In genomic region chr1:196063952-196064351, GRCh38 we compare ENCODE assay signal across 18 cellular contexts.
DNase-seq lines count a peak whose midpoint lies in the region; ATAC-seq and TF ChIP-seq lines count a peak whose summit lies in the region.
"Had no signal": no experiment of that assay in that cellular context is flagged by ENCODE, and none has a peak within 500 bp of the region (broad histone marks: within the 10 kb centered on the region; RNA-seq: fewer than 3 reads in every experiment).

No MANE protein-coding gene starts in this region.

- H3K4me3 ChIP-seq in mammary epithelial cell (replicated peaks in 1 of 3; ENCODE audit: insufficient read depth in 1 of 3, low read depth in 2 of 3, low read length in 3 of 3), result no peak overlapping the region
- no peak overlapping the region for H3K4me3 ChIP-seq in SJCRH30

- no peaks in the 10 kb centered on the region for H3K79me2 ChIP-seq in mammary epithelial cell (ENCODE audit: insufficient read depth, low read length)

- no TSS peak for BruUV-seq in MCF 10A (replicated peaks; lab: Mats Ljungman, UMichigan)
- BruUV-seq in mammary epithelial cell (replicated peaks; lab: Mats Ljungman, UMichigan), result no TSS peak

- H4K20me1 ChIP-seq in mammary epithelial cell (ENCODE audit: insufficient read depth, low read length), result no peaks in the 10 kb centered on the region

- H3K36me3 ChIP-seq in mammary epithelial cell (ENCODE audit: insufficient read depth, low read length) (no peaks in the 10 kb centered on the region), SJCRH30 (no peaks in the 10 kb centered on the region)

- dilution Hi-C loops in mammary epithelial cell (cut with HindIII; ENCODE audit: low sequenced_read_pairs), result no loop called here

- H3K4me3 Mint-ChIP-seq in MCF 10A (ENCODE audit: unreplicated experiment) (no peak overlapping the region), WTC11 (no peak overlapping the region)
- H3K4me3 Mint-ChIP-seq: IgD-negative memory B cell had no signal

- intact Hi-C loops in MCF 10A (cut with micrococcal nuclease), result loop anchor here (2.0 kb wide), 1 partner anchor 15 kb away; no protein-coding TSS in a partner anchor
- intact Hi-C loops in mammary epithelial cell (cut with micrococcal nuclease), result no loop called here

- no peak for ATAC-seq in WTC11

- H3K36me3 Mint-ChIP-seq in MCF 10A (ENCODE audit: insufficient read depth, unreplicated experiment) (no peaks in the 10 kb centered on the region), WTC11 (no peaks in the 10 kb centered on the region)
- H3K36me3 Mint-ChIP-seq: IgD-negative memory B cell had no signal

- H3K9me3 Mint-ChIP-seq in MCF 10A (ENCODE audit: unreplicated experiment) (peaks cover 7% of the 10 kb centered on the region), WTC11 (peaks cover 13% of the 10 kb centered on the region)

- H3K9ac ChIP-seq in mammary epithelial cell (ENCODE audit: insufficient read depth, low read length), result no peak overlapping the region

- DNase-seq in MCF 10A (ENCODE audit: unreplicated experiment) (no peak), mammary epithelial cell (no peak), WTC11 (ENCODE audit: low spot score) (no peak), kidney glomerular epithelial cell (lab: John Stamatoyannopoulos, UW) (peak; percentile 22), substantia nigra (lab: John Stamatoyannopoulos, UW) (no peak), SJCRH30 (no peak), pons (ENCODE audit: low spot score) (no peak)
- no peak for DNase-seq in stimulated activated CD4-positive, alpha-beta T cell treated with anti-CD3 and anti-CD28 coated beads, Interleukin-2, amount 100 ng/mL, for 24 hours
- DNase-seq: 8988T, Caco-2, HCEC 1CT, NCI-H146, NCI-H2081 treated with DMSO at 0.1 percent for 48 hours, NCI-H2227 treated with DMSO at 0.1 percent for 48 hours, NCI-H526, Right ventricle myocardium superior had no signal

- WGBS in mammary epithelial cell (ENCODE audit: low coverage, missing lambda C conversion rate), result 75% methylated on average over 2 of the region's 2 CpGs

- POLR2A ChIA-PET in MCF 10A (lab: Yijun Ruan, JAX) (interaction anchor here (0.7 to 1.2 kb wide), 2 partner anchors 65 to 1961 kb away, joined by 3 to 4 read pairs; no protein-coding TSS in a partner anchor), WTC11 (lab: Charles Lee) (no interaction called here)

- no peaks in the 10 kb centered on the region for H3K4me1 ChIP-seq in mammary epithelial cell (ENCODE audit: insufficient read depth, low read length)
- no peaks in the 10 kb centered on the region for H3K4me1 ChIP-seq in SJCRH30
- H3K4me1 ChIP-seq: Caco-2 had no signal

- H2AFZ ChIP-seq in mammary epithelial cell (ENCODE audit: low read depth, low read length), result no peak overlapping the region

- peaks cover 7% of the 10 kb centered on the region for H3K4me1 Mint-ChIP-seq in MCF 10A (ENCODE audit: insufficient read depth, unreplicated experiment)
- H3K4me1 Mint-ChIP-seq in WTC11, result peaks cover 7% of the 10 kb centered on the region
- H3K4me1 Mint-ChIP-seq: IgD-negative memory B cell had no signal

- in situ Hi-C loops in mammary epithelial cell (cut with MboI; ENCODE audit: low sequenced_read_pairs in 2 of 2), result no loop called here

- CTCF ChIA-PET in MCF 10A (lab: Yijun Ruan, JAX) (interaction anchor here (0.8 kb wide), 1 partner anchor 13 kb away, joined by 3 read pairs; no protein-coding TSS in a partner anchor), mammary epithelial cell (lab: Charles Lee; ENCODE audit: low non-redundant PET) (no interaction called here), WTC11 (lab: Charles Lee) (no interaction called here)

- no peak overlapping the region for H3K4me2 ChIP-seq in mammary epithelial cell (ENCODE audit: insufficient read depth, low read depth, low read length)

- H3K27ac Mint-ChIP-seq in MCF 10A (ENCODE audit: low read depth, unreplicated experiment) (peak overlapping the region; percentile 74), WTC11 (peak overlapping the region; percentile 0; the same call in 1 of the 2 replicates)
- H3K27ac Mint-ChIP-seq: IgD-negative memory B cell had no signal

- H3K27ac ChIP-seq in mammary epithelial cell (ENCODE audit: insufficient read depth, low read depth, low read length), result no peak overlapping the region
- no peak overlapping the region for H3K27ac ChIP-seq in substantia nigra (ENCODE audit: low read depth, low read length, poor library complexity, severe bottlenecking)
- H3K27ac ChIP-seq in SJCRH30, result no peak overlapping the region
- H3K27ac ChIP-seq: C4-2B had no signal

- no peaks in the 10 kb centered on the region for H3K9me3 ChIP-seq in mammary epithelial cell (replicated peaks; ENCODE audit: insufficient read depth, low read length)
- no peaks in the 10 kb centered on the region for H3K9me3 ChIP-seq in SJCRH30 (replicated peaks)
- H3K9me3 ChIP-seq: Caco-2 had no signal

- no peak for TF ChIP-seq CTCF in MCF 10A (IDR thresholded peaks at IDR 0.05; ENCODE audit: unreplicated experiment)
- no peak for TF ChIP-seq CTCF in mammary epithelial cell (conservative IDR thresholded peaks at IDR 0.05 in 1 of 2, IDR thresholded peaks at IDR 0.05 in 1 of 2; ENCODE audit: extremely low read depth in 1 of 2, insufficient read depth in 1 of 2, low read depth in 1 of 2, low read length in 2 of 2)
- TF ChIP-seq CTCF in WTC11 (IDR thresholded peaks at IDR 0.05), result no peak

- H3K27me3 Mint-ChIP-seq in MCF 10A (ENCODE audit: insufficient read depth, unreplicated experiment), result no peaks in the 10 kb centered on the region
- H3K27me3 Mint-ChIP-seq in WTC11 (ENCODE audit: low read depth), result no peaks in the 10 kb centered on the region
- H3K27me3 Mint-ChIP-seq: IgD-negative memory B cell had no signal

- H3K27me3 ChIP-seq in mammary epithelial cell (ENCODE audit: insufficient read depth, low read length) (no peaks in the 10 kb centered on the region), SJCRH30 (no peaks in the 10 kb centered on the region)

TF ChIP-seq in WTC11, 78 proteins besides CTCF, POLR2A, EP300 and RAD21 (continues in another document):
- TF ChIP-seq ZNF263 (CRISPR knock-in tag; IDR thresholded peaks at IDR 0.05; ENCODE audit: low read depth) (no peak), ZNF423 (CRISPR knock-in tag; IDR thresholded peaks at IDR 0.05) (no peak), MYBL2 (CRISPR knock-in tag; IDR thresholded peaks at IDR 0.05) (no peak), ATF6 (CRISPR knock-in tag; IDR thresholded peaks at IDR 0.05) (no peak), GRHL2 (CRISPR knock-in tag; IDR thresholded peaks at IDR 0.05; ENCODE audit: insufficient replicate concordance, severe bottlenecking) (no peak), MXD4 (CRISPR knock-in tag; IDR thresholded peaks at IDR 0.05; ENCODE audit: borderline replicate concordance) (no peak), NR3C1 (CRISPR knock-in tag; conservative IDR thresholded peaks at IDR 0.05; ENCODE audit: low read depth) (no peak), NR2C2 (CRISPR knock-in tag; IDR thresholded peaks at IDR 0.05) (no peak), RORB (CRISPR knock-in tag; IDR thresholded peaks at IDR 0.05) (no peak), ATF3 (CRISPR knock-in tag; conservative IDR thresholded peaks at IDR 0.05) (no peak)
- TF ChIP-seq, protein P1, sequence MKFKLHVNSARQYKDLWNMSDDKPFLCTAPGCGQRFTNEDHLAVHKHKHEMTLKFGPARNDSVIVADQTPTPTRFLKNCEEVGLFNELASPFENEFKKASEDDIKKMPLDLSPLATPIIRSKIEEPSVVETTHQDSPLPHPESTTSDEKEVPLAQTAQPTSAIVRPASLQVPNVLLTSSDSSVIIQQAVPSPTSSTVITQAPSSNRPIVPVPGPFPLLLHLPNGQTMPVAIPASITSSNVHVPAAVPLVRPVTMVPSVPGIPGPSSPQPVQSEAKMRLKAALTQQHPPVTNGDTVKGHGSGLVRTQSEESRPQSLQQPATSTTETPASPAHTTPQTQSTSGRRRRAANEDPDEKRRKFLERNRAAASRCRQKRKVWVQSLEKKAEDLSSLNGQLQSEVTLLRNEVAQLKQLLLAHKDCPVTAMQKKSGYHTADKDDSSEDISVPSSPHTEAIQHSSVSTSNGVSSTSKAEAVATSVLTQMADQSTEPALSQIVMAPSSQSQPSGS (CRISPR knock-in tag; IDR thresholded peaks at IDR 0.05; ENCODE audit: borderline replicate concordance, low read depth), result no peak
- TF ChIP-seq, protein P2, sequence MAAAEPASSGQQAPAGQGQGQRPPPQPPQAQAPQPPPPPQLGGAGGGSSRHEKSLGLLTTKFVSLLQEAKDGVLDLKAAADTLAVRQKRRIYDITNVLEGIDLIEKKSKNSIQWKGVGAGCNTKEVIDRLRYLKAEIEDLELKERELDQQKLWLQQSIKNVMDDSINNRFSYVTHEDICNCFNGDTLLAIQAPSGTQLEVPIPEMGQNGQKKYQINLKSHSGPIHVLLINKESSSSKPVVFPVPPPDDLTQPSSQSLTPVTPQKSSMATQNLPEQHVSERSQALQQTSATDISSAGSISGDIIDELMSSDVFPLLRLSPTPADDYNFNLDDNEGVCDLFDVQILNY (CRISPR knock-in tag; IDR thresholded peaks at IDR 0.05), result no peak
- TF ChIP-seq, protein P3, sequence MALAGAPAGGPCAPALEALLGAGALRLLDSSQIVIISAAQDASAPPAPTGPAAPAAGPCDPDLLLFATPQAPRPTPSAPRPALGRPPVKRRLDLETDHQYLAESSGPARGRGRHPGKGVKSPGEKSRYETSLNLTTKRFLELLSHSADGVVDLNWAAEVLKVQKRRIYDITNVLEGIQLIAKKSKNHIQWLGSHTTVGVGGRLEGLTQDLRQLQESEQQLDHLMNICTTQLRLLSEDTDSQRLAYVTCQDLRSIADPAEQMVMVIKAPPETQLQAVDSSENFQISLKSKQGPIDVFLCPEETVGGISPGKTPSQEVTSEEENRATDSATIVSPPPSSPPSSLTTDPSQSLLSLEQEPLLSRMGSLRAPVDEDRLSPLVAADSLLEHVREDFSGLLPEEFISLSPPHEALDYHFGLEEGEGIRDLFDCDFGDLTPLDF (CRISPR knock-in tag; IDR thresholded peaks at IDR 0.05), result no peak
